Comparison of ENCODE assay signal across 26 cellular contexts in the genomic region with DNA sequence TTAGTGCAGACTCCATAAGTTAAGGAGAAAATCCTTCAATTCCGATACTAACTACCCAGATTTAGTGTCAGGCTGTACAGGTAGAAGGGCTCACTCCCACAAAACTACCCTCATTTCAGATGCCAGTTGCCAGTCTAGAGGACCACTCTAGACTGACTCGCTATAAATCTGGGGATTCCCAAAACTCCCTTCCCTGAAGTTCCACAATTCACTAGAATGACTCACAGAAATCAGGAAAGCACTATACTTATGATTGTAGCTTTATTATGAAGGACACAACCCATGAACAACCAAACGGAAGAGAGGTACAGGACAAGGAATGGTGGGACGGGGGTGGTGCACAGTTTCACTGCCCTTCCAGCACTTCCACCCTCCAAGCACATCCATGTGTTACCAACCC.
"Had no signal": no experiment of that assay in that cellular context is flagged by ENCODE, and none has a peak within 500 bp of the region (broad histone marks: within the 10 kb centered on the region; RNA-seq: fewer than 3 reads in every experiment).

No MANE protein-coding gene starts in this region.

- H3K27me3 ChIP-seq: ascending aorta, esophagus squamous epithelium, left lung, neutrophil, right lobe of liver, uterus had no signal

- H3K4me3 Mint-ChIP-seq: activated naive CD4-positive, alpha-beta T cell treated with anti-CD3 and anti-CD28 coated beads, Interleukin-2, amount 10 ng/mL, durations not matched to agents 7 days and 5 days; activated naive CD8-positive, alpha-beta T cell treated with anti-CD3 and anti-CD28 coated beads, Interleukin-2, amount 10 ng/mL, durations not matched to agents 7 days and 5 days; brain; endodermal cell; nephron; stimulated activated naive CD8-positive, alpha-beta T cell treated with anti-CD3 and anti-CD28 coated beads, Interleukin-15, Interleukin-2, amounts not matched to agents 100 ng/mL and 50 ng/mL, for 24 hours; T-helper 2 cell treated with Interferon-gamma antibody and Interleukin-4, amounts not matched to agents 5 μg/mL and 100 μg/mL, for 36 hours; type B pancreatic cell had no signal

- H3K27ac ChIP-seq: ascending aorta, epithelial cell of prostate, esophagus squamous epithelium, left lung, lower lobe of right lung, neutrophil, right lobe of liver, thoracic aorta, uterus, WERI-Rb-1 had no signal

- H3K27ac Mint-ChIP-seq: activated naive CD4-positive, alpha-beta T cell treated with anti-CD3 and anti-CD28 coated beads, Interleukin-2, amount 10 ng/mL, durations not matched to agents 7 days and 5 days; activated naive CD8-positive, alpha-beta T cell treated with anti-CD3 and anti-CD28 coated beads, Interleukin-2, amount 10 ng/mL, durations not matched to agents 7 days and 5 days; brain; nephron; stimulated activated naive CD8-positive, alpha-beta T cell treated with anti-CD3 and anti-CD28 coated beads, Interleukin-15, Interleukin-2, amounts not matched to agents 100 ng/mL and 50 ng/mL, for 24 hours; T-helper 2 cell treated with Interferon-gamma antibody and Interleukin-4, amounts not matched to agents 5 μg/mL and 100 μg/mL, for 36 hours; type B pancreatic cell had no signal

- DNase-seq: activated CD4-positive, alpha-beta T cell treated with anti-CD3 and anti-CD28 coated beads for 48 hours; activated CD4-positive, alpha-beta T cell treated with anti-CD3 and anti-CD28 coated beads, Interleukin-2, amount 50 U/mL, for 48 hours; activated CD8-positive, alpha-beta memory T cell treated with anti-CD3 and anti-CD28 coated beads for 24 hours; activated gamma-delta T cell; activated naive CD4-positive, alpha-beta T cell treated with anti-CD3 and anti-CD28 coated beads, Interleukin-2, amount 10 ng/mL, durations not matched to agents 7 days and 5 days; activated naive CD8-positive, alpha-beta T cell treated with anti-CD3 and anti-CD28 coated beads, Interleukin-2, amount 10 ng/mL, durations not matched to agents 7 days and 5 days; activated T-cell treated with anti-CD3 and anti-CD28 coated beads, Interleukin-2, amount 50 U/mL, for 1 hour; esophagus squamous epithelium; kidney glomerular epithelial cell; left lung; lower lobe of right lung; right lobe of liver; stimulated activated CD4-positive, alpha-beta T cell treated with anti-CD3 and anti-CD28 coated beads, Interleukin-4, amount 100 ng/mL, for 1 hour; uterus; WERI-Rb-1 had no signal

- H3K36me3 ChIP-seq: ascending aorta, esophagus squamous epithelium, left lung, lower lobe of right lung, neutrophil, right lobe of liver, thoracic aorta, uterus, WERI-Rb-1 had no signal

- H3K27me3 Mint-ChIP-seq: activated naive CD4-positive, alpha-beta T cell treated with anti-CD3 and anti-CD28 coated beads, Interleukin-2, amount 10 ng/mL, durations not matched to agents 7 days and 5 days; activated naive CD8-positive, alpha-beta T cell treated with anti-CD3 and anti-CD28 coated beads, Interleukin-2, amount 10 ng/mL, durations not matched to agents 7 days and 5 days; brain; stimulated activated naive CD8-positive, alpha-beta T cell treated with anti-CD3 and anti-CD28 coated beads, Interleukin-15, Interleukin-2, amounts not matched to agents 100 ng/mL and 50 ng/mL, for 24 hours; type B pancreatic cell had no signal

- H3K4me3 ChIP-seq: ascending aorta, esophagus squamous epithelium, left lung, lower lobe of right lung, right lobe of liver, thoracic aorta, uterus had no signal

- H3K4me1 Mint-ChIP-seq: activated naive CD4-positive, alpha-beta T cell treated with anti-CD3 and anti-CD28 coated beads, Interleukin-2, amount 10 ng/mL, durations not matched to agents 7 days and 5 days; activated naive CD8-positive, alpha-beta T cell treated with anti-CD3 and anti-CD28 coated beads, Interleukin-2, amount 10 ng/mL, durations not matched to agents 7 days and 5 days; brain; nephron had no signal

- H3K9me3 Mint-ChIP-seq: activated naive CD4-positive, alpha-beta T cell treated with anti-CD3 and anti-CD28 coated beads, Interleukin-2, amount 10 ng/mL, durations not matched to agents 7 days and 5 days; activated naive CD8-positive, alpha-beta T cell treated with anti-CD3 and anti-CD28 coated beads, Interleukin-2, amount 10 ng/mL, durations not matched to agents 7 days and 5 days; endodermal cell; stimulated activated naive CD8-positive, alpha-beta T cell treated with anti-CD3 and anti-CD28 coated beads, Interleukin-15, Interleukin-2, amounts not matched to agents 100 ng/mL and 50 ng/mL, for 24 hours; T-helper 2 cell treated with Interferon-gamma antibody and Interleukin-4, amounts not matched to agents 5 μg/mL and 100 μg/mL, for 36 hours; type B pancreatic cell had no signal

- H3K36me3 Mint-ChIP-seq: activated naive CD4-positive, alpha-beta T cell treated with anti-CD3 and anti-CD28 coated beads, Interleukin-2, amount 10 ng/mL, durations not matched to agents 7 days and 5 days; brain; type B pancreatic cell had no signal

- H3K9me3 ChIP-seq: ascending aorta, esophagus squamous epithelium, left lung, lower lobe of right lung, neutrophil, right lobe of liver, thoracic aorta, uterus had no signal

- H3K4me1 ChIP-seq: ascending aorta, esophagus squamous epithelium, left lung, lower lobe of right lung, right lobe of liver, uterus had no signal

- FAIRE-seq: frontal cortex had no signal
